21 cellular contexts compared by ENCODE assay signal in the genomic region with DNA sequence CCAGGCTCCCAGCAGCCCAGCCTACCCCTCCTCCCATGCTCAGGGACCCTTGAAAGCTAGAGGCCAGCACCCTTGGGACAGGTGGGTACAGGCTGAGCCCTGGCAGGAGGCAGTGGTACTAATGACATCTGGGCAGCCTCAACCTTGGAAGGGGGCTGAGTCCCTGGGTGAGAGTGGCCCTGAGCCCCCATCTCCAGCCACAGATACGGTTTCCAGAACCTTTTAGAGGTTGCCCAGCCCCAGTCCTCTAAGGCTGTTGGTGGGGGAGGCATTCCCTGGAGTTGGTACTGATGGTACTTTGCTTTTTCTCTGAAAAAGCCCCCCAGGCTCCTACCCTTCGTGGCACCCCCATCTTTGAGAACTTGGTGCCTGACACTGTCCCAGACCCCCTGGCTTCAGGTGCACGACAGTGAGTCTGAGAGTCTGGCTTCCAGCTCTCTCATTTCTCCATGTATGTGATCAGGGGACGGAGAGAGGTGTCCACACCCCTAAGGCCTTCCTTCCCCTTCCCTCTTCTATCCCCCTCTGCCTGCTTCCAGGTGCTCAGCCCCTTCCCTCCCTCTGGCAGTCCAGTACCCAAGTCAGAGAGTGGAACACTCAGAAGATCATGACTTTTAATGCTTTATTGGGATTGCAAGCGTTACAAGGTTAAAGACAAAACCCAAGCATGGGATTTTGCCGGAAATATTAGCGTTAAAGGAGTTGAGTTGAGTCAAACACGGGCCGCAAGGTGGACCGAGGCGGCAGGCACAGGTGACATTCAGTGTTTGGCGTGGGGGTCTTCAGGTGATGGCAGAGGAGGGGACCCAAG. TPM values are rescaled to one million over a fixed set of nuclear protein-coding genes. Genes with fewer than 3 reads are reported as not detected.
DNase-seq lines count a peak whose midpoint lies in the region; ATAC-seq, FAIRE-seq and TF ChIP-seq lines count a peak whose summit lies in the region.
"Had no signal": no experiment of that assay in that cellular context is flagged by ENCODE, and none has a peak within 500 bp of the region (broad histone marks: within the 10 kb centered on the region; RNA-seq: fewer than 3 reads in every experiment).

No MANE protein-coding gene starts in this region.

- no peak for FAIRE-seq in H54 (lab: Jason Lieb, UNC)
- FAIRE-seq: HTR-8/SVneo had no signal

- H3K27ac Mint-ChIP-seq in endothelial cell (ENCODE audit: unreplicated experiment), result peak overlapping the region; percentile 14
- peak overlapping the region; percentile 71 for H3K27ac Mint-ChIP-seq in neural progenitor cell
- H3K27ac Mint-ChIP-seq in activated naive CD4-positive, alpha-beta T cell treated with anti-CD3 and anti-CD28 coated beads, Interleukin-2, amount 50 U/mL, for 72 hours, result no peak overlapping the region

- H3K79me2 ChIP-seq in neural progenitor cell (ENCODE audit: low read depth), result no peaks in the 10 kb centered on the region

- H3K9me3 ChIP-seq in neural progenitor cell (ENCODE audit: low read depth) (no peaks in the 10 kb centered on the region), aorta (ENCODE audit: control insufficient read depth, low read length) (no peaks in the 10 kb centered on the region)
- H3K9me3 ChIP-seq: HAP-1, Peyer's patch had no signal

- peaks cover 20% of the 10 kb centered on the region for H3K27me3 ChIP-seq in neural progenitor cell
- no peaks in the 10 kb centered on the region for H3K27me3 ChIP-seq in aorta (ENCODE audit: control insufficient read depth in 1 of 2, insufficient read depth in 2 of 2, low read length in 1 of 2)
- H3K27me3 ChIP-seq: Peyer's patch had no signal

- peaks cover 16% of the 10 kb centered on the region for H3K27me3 Mint-ChIP-seq in endothelial cell (ENCODE audit: unreplicated experiment)
- peaks cover 42% of the 10 kb centered on the region for H3K27me3 Mint-ChIP-seq in neural progenitor cell (ENCODE audit: insufficient read depth, low read depth)

- ATAC-seq in aorta (ENCODE audit: low FRiP score), result peak; percentile 15
- ATAC-seq in activated naive CD4-positive, alpha-beta T cell treated with anti-CD3 and anti-CD28 coated beads, Interleukin-2, amount 50 U/mL, for 72 hours, result no peak

- H3K27ac ChIP-seq in neural progenitor cell (no peak overlapping the region), aorta (ENCODE audit: low read depth in 1 of 2, low read length in 2 of 2) (no peak overlapping the region)
- H3K27ac ChIP-seq: HL-60, Peyer's patch, SK-N-MC had no signal

- 88% methylated on average over 12 of the region's 12 CpGs for WGBS in aorta, 2 donors

- DNase-seq in endothelial cell (ENCODE audit: low spot score) (no peak), neural progenitor cell (ENCODE audit: low spot score) (no peak), aorta (peak; percentile 22 to 48), H54 (ENCODE audit: insufficient read length, low spot score) (no peak), DMS53 (lab: John Stamatoyannopoulos, UW) (no peak)
- DNase-seq in activated naive CD4-positive, alpha-beta T cell treated with anti-CD3 and anti-CD28 coated beads, Interleukin-2, amount 50 U/mL, for 72 hours (ENCODE audit: low spot score in 2 of 2), result no peak
- DNase-seq: AML-193, GF-D8, Karpas-422, NCI-H1048, NCI-H146, NCI-H2029 treated with DMSO at 0.1 percent for 48 hours, Peyer's patch had no signal

- H3K36me3 Mint-ChIP-seq in endothelial cell (ENCODE audit: low read depth, unreplicated experiment), result peaks cover 5% of the 10 kb centered on the region
- no peaks in the 10 kb centered on the region for H3K36me3 Mint-ChIP-seq in neural progenitor cell
- H3K36me3 Mint-ChIP-seq in activated naive CD4-positive, alpha-beta T cell treated with anti-CD3 and anti-CD28 coated beads, Interleukin-2, amount 50 U/mL, for 72 hours, result peaks cover 9 to 10% of the 10 kb centered on the region in 2 donors

- no peak overlapping the region for H3K9ac ChIP-seq in neural progenitor cell

- no peak for TF ChIP-seq CTCF in endothelial cell (IDR thresholded peaks at IDR 0.05; ENCODE audit: unreplicated experiment)
- TF ChIP-seq CTCF in neural progenitor cell (IDR thresholded peaks at IDR 0.05), result no peak

- no peaks in the 10 kb centered on the region for H3F3A ChIP-seq in neural progenitor cell (ENCODE audit: low read depth)

- H2AFZ ChIP-seq in neural progenitor cell (replicated peaks), result no peak overlapping the region

- H3K4me1 ChIP-seq in neural progenitor cell, result no peaks in the 10 kb centered on the region
- no peaks in the 10 kb centered on the region for H3K4me1 ChIP-seq in aorta (ENCODE audit: control insufficient read depth in 1 of 2, insufficient read depth in 2 of 2, low read length in 2 of 2)
- H3K4me1 ChIP-seq: HAP-1, Peyer's patch had no signal

- no peak for TF ChIP-seq POLR2A in H54 (IDR thresholded peaks at IDR 0.05; ENCODE audit: low read depth, low read length)

- intact Hi-C loops in aorta (cut with DNase I), result no loop called here

- no peaks in the 10 kb centered on the region for H4K20me1 ChIP-seq in neural progenitor cell (ENCODE audit: low read depth)

- no peaks in the 10 kb centered on the region for H3K9me3 Mint-ChIP-seq in endothelial cell (ENCODE audit: unreplicated experiment)
- peaks cover 3% of the 10 kb centered on the region for H3K9me3 Mint-ChIP-seq in neural progenitor cell
- peaks cover 8 to 11% of the 10 kb centered on the region in 2 donors for H3K9me3 Mint-ChIP-seq in activated naive CD4-positive, alpha-beta T cell treated with anti-CD3 and anti-CD28 coated beads, Interleukin-2, amount 50 U/mL, for 72 hours

- no peak overlapping the region for H3K4me2 ChIP-seq in neural progenitor cell

- H3K36me3 ChIP-seq in neural progenitor cell, result no peaks in the 10 kb centered on the region
- no peaks in the 10 kb centered on the region for H3K36me3 ChIP-seq in aorta (ENCODE audit: control insufficient read depth in 1 of 2, insufficient read depth in 2 of 2, low read length in 1 of 2)
- H3K36me3 ChIP-seq: HAP-1, Peyer's patch had no signal

- H3K4me3 ChIP-seq in neural progenitor cell (no peak overlapping the region), aorta (ENCODE audit: low read length in 2 of 2) (no peak overlapping the region)
- H3K4me3 ChIP-seq: HAP-1, Peyer's patch, SK-N-MC had no signal

- no peak overlapping the region for H3K4me3 Mint-ChIP-seq in endothelial cell (ENCODE audit: unreplicated experiment)
- no peak overlapping the region for H3K4me3 Mint-ChIP-seq in neural progenitor cell
- H3K4me3 Mint-ChIP-seq: IgD-negative memory B cell had no signal

- H3K4me1 Mint-ChIP-seq in endothelial cell (ENCODE audit: unreplicated experiment) (no peaks in the 10 kb centered on the region), neural progenitor cell (peaks cover 14% of the 10 kb centered on the region)

TF ChIP-seq in PFSK-1, 5 proteins besides CTCF, POLR2A, EP300 and RAD21:
- TF ChIP-seq TAF1 (IDR thresholded peaks at IDR 0.05; ENCODE audit: borderline replicate concordance, insufficient read depth, low read length) (peak; percentile 17; the same call in 1 of the 2 replicates), SIN3A (IDR thresholded peaks at IDR 0.05; ENCODE audit: borderline replicate concordance, insufficient read depth, low read length) (no peak; the same call in 1 of the 2 replicates), FOXP2 (optimal IDR thresholded peaks at IDR 0.05; ENCODE audit: borderline replicate concordance, extremely low read depth, extremely low read length, insufficient read depth) (no peak), POLR2AphosphoS5 (IDR thresholded peaks at IDR 0.05; ENCODE audit: low read depth, low read length) (peak; percentile 64)
- TF ChIP-seq, protein P1, sequence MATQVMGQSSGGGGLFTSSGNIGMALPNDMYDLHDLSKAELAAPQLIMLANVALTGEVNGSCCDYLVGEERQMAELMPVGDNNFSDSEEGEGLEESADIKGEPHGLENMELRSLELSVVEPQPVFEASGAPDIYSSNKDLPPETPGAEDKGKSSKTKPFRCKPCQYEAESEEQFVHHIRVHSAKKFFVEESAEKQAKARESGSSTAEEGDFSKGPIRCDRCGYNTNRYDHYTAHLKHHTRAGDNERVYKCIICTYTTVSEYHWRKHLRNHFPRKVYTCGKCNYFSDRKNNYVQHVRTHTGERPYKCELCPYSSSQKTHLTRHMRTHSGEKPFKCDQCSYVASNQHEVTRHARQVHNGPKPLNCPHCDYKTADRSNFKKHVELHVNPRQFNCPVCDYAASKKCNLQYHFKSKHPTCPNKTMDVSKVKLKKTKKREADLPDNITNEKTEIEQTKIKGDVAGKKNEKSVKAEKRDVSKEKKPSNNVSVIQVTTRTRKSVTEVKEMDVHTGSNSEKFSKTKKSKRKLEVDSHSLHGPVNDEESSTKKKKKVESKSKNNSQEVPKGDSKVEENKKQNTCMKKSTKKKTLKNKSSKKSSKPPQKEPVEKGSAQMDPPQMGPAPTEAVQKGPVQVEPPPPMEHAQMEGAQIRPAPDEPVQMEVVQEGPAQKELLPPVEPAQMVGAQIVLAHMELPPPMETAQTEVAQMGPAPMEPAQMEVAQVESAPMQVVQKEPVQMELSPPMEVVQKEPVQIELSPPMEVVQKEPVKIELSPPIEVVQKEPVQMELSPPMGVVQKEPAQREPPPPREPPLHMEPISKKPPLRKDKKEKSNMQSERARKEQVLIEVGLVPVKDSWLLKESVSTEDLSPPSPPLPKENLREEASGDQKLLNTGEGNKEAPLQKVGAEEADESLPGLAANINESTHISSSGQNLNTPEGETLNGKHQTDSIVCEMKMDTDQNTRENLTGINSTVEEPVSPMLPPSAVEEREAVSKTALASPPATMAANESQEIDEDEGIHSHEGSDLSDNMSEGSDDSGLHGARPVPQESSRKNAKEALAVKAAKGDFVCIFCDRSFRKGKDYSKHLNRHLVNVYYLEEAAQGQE (IDR thresholded peaks at IDR 0.05; ENCODE audit: insufficient read depth in 1 of 2, low read depth in 2 of 2, low read length in 2 of 2), result no peak
TF ChIP-seq in PFSK-1: peak in this region for 2.

RNA-seq across cellular contexts. Expression of a gene that starts 10.5 kb away (rescaled TPM):
- polyA plus RNA-seq in PFSK-1 (2012; ENCODE audit: insufficient read length, low read depth), result 4,140 TPM
- total RNA-seq in endothelial cell (ENCODE audit: unreplicated experiment) (2.1 TPM), neural progenitor cell (ENCODE audit: low replicate concordance) (0.45 and 3.3 TPM in 2 replicates), aorta (100 to 1,000 TPM in 1 of 2 donors, 10 to 100 TPM in 1; 83.5 to 620 TPM)
- 1 to 10 TPM in 1 of 2 donors, under 1 TPM in 1; 0.67 to 1.8 TPM for polyA plus RNA-seq in aorta
- total RNA-seq in activated naive CD4-positive, alpha-beta T cell treated with anti-CD3 and anti-CD28 coated beads, Interleukin-2, amount 50 U/mL, for 72 hours, result 1 to 10 TPM in 1 of 2 donors, under 1 TPM in 1; 0.31 to 2.0 TPM
- polyA plus RNA-seq: IgD-negative memory B cell had no signal

RNA-seq across cellular contexts. Expression of a gene that starts 32.3 kb away (rescaled TPM):
- polyA plus RNA-seq in PFSK-1 (2012; ENCODE audit: insufficient read length, low read depth), result not detected
- not detected for total RNA-seq in endothelial cell (ENCODE audit: unreplicated experiment)
- not detected in 2 replicates for total RNA-seq in neural progenitor cell (ENCODE audit: low replicate concordance)
- 1 to 10 TPM; 1.9 to 2.1 TPM for total RNA-seq in aorta
- 10 to 100 TPM; 17.2 to 18.8 TPM for polyA plus RNA-seq in aorta
- total RNA-seq in activated naive CD4-positive, alpha-beta T cell treated with anti-CD3 and anti-CD28 coated beads, Interleukin-2, amount 50 U/mL, for 72 hours, result not detected
- total RNA-seq: MCF 10A, NCI-H460, Peyer's patch had no signal
- polyA plus RNA-seq: IgD-negative memory B cell had no signal

RNA-seq across cellular contexts. Expression of a gene that starts 42.9 kb away (rescaled TPM):
- not detected for polyA plus RNA-seq in PFSK-1 (2012; ENCODE audit: insufficient read length, low read depth)
- total RNA-seq in endothelial cell (ENCODE audit: unreplicated experiment), result not detected
- 2.0 and 6.2 TPM in 2 replicates for total RNA-seq in neural progenitor cell (ENCODE audit: low replicate concordance)
- total RNA-seq in aorta, result under 1 TPM in 1 of 2 donors, not detected in 1; 0.45 TPM
- not detected for polyA plus RNA-seq in aorta
- not detected for total RNA-seq in activated naive CD4-positive, alpha-beta T cell treated with anti-CD3 and anti-CD28 coated beads, Interleukin-2, amount 50 U/mL, for 72 hours
- total RNA-seq: NCI-H460 had no signal
- polyA plus RNA-seq: IgD-negative memory B cell had no signal

Comparison
In these comparisons a context has a peak if more than half of its experiments do, and no peak if none do; other contexts are left out.
1. DNase-seq: peak in aorta (2 of 2); none in endothelial cell (single experiment), neural progenitor cell (single experiment), H54 (single experiment), activated naive CD4-positive, alpha-beta T cell treated with anti-CD3 and anti-CD28 coated beads, Interleukin-2, amount 50 U/mL, for 72 hours (0 of 2) and DMS53 (single experiment).
2. H3K27ac Mint-ChIP-seq: peak in endothelial cell (single experiment) and neural progenitor cell (single experiment); none in activated naive CD4-positive, alpha-beta T cell treated with anti-CD3 and anti-CD28 coated beads, Interleukin-2, amount 50 U/mL, for 72 hours (0 of 2).
3. RNA of a gene that starts 10.5 kb away (total RNA-seq): 83.5 to 620 TPM in aorta; 2.1 TPM in endothelial cell (single experiment), 0.31 to 2.0 TPM in activated naive CD4-positive, alpha-beta T cell treated with anti-CD3 and anti-CD28 coated beads, Interleukin-2, amount 50 U/mL, for 72 hours and 0.45 to 3.3 TPM in neural progenitor cell; every median in the first group is over 10 times any median in the second.